ENCODE assay signal across 1 cellular context in genomic region chr21:41729701-41730368, GRCh38.
TF ChIP-seq lines count a peak whose summit lies in the region.

No MANE protein-coding gene starts in this region.

TF ChIP-seq in H1, 55 proteins besides CTCF, POLR2A, EP300 and RAD21 (continued from another document):
- TF ChIP-seq SIX5 (IDR thresholded peaks at IDR 0.05; ENCODE audit: low read depth, low read length) (no peak), MAFK (IDR thresholded peaks at IDR 0.05; ENCODE audit: low read depth, low read length) (no peak)
